Comparison of ENCODE assay signal across 1 cellular context in genomic region chr11:118074785-118075184, GRCh38.
TF ChIP-seq lines count a peak whose summit lies in the region.

No MANE protein-coding gene starts in this region.

TF ChIP-seq in HCT116, 20 proteins besides CTCF, POLR2A, EP300 and RAD21 (continued from another document):
- TF ChIP-seq ATF3 (IDR thresholded peaks at IDR 0.05), result no peak
- TF ChIP-seq MAX (IDR thresholded peaks at IDR 0.05), result no peak
- no peak for TF ChIP-seq ZNF274 (IDR thresholded peaks at IDR 0.05; ENCODE audit: low read depth, low read length)
- no peak for TF ChIP-seq CEBPB (IDR thresholded peaks at IDR 0.05; ENCODE audit: low read depth)
- TF ChIP-seq POLR2AphosphoS5 (IDR thresholded peaks at IDR 0.05; ENCODE audit: low read depth, low read length), result no peak
- no peak for TF ChIP-seq SIN3A (IDR thresholded peaks at IDR 0.05; ENCODE audit: low read depth)
- TF ChIP-seq ZFX (IDR thresholded peaks at IDR 0.05), result no peak
- no peak for TF ChIP-seq EZH2 (IDR thresholded peaks at IDR 0.05)
- no peak for TF ChIP-seq ZBTB33 (IDR thresholded peaks at IDR 0.05; ENCODE audit: extremely low read depth, insufficient replicate concordance, low read length)
